ENCODE assay signal across 9 cellular contexts in the genomic region with DNA sequence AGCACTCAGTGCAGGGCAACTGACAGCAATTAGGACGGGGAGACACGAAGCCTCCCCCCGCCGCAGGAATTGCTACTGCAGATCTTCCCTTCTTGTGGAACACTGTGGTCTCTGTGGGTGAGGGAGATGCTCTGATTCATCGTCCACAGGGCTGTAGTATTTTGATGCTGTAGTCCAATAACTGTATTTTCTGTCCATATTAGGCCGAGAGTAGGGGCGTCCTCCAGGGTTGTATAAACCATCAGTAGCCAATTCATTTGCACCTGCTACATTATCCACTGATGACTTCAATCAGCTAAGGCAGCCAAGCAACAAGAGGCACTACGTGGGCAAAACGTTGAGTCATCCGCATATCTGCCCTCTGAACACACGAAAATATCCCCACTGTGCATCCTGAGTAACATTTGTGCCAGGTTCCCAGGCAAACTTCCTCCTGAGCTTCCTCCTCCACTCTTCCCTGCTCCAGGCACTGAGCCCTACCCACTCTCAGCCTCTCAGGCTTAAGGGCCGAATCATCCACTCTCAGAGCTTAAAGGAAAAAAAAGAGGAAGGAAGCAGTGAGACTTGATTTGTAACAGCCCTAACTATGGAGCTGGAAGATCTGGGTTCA.
DNase-seq lines count a peak whose midpoint lies in the region; ATAC-seq and TF ChIP-seq lines count a peak whose summit lies in the region.
"Had no signal": no experiment of that assay in that cellular context is flagged by ENCODE, and none has a peak within 500 bp of the region (broad histone marks: within the 10 kb centered on the region; RNA-seq: fewer than 3 reads in every experiment).

No MANE protein-coding gene starts in this region.

- H3K9me3 ChIP-seq in breast epithelium: no peaks in the 10 kb centered on the region
- no peaks in the 10 kb centered on the region for H3K9me3 ChIP-seq in T-helper 17 cell (ENCODE audit: control insufficient read depth, low read length, poor library complexity, severe bottlenecking)
- H3K9me3 ChIP-seq in heart right ventricle: no peaks in the 10 kb centered on the region
- no peaks in the 10 kb centered on the region for H3K9me3 ChIP-seq in uterus
- H3K9me3 ChIP-seq in Caco-2: no peaks in the 10 kb centered on the region

- TF ChIP-seq POLR2A in breast epithelium (IDR thresholded peaks at IDR 0.05) (no peak), uterus (IDR thresholded peaks at IDR 0.05) (no peak)

- TF ChIP-seq CTCF in MCF 10A (IDR thresholded peaks at IDR 0.05; ENCODE audit: unreplicated experiment): no peak
- no peak for TF ChIP-seq CTCF in breast epithelium (IDR thresholded peaks at IDR 0.05)
- no peak for TF ChIP-seq CTCF in heart right ventricle (IDR thresholded peaks at IDR 0.05)
- no peak for TF ChIP-seq CTCF in uterus (IDR thresholded peaks at IDR 0.05)
- no peak for TF ChIP-seq CTCF in Caco-2 (IDR thresholded peaks at IDR 0.05; ENCODE audit: insufficient read depth in 1 of 2, low read depth in 1 of 2, low read length in 1 of 2, severe bottlenecking in 1 of 2, unreplicated experiment in 1 of 2)

- DNase-seq in MCF 10A (ENCODE audit: unreplicated experiment): peak; percentile 55
- DNase-seq in breast epithelium (ENCODE audit: low spot score in 2 of 2): no peak
- DNase-seq in T-helper 17 cell: no peak
- no peak for DNase-seq in heart right ventricle
- DNase-seq in uterus: peak; percentile 40 to 46
- DNase-seq in Caco-2: no peak
- DNase-seq in DMS114 treated with DMSO at 0.1 percent for 48 hours (lab: John Stamatoyannopoulos, UW; ENCODE audit: unreplicated experiment): no peak

- H3K36me3 Mint-ChIP-seq in MCF 10A (ENCODE audit: insufficient read depth, unreplicated experiment): no peaks in the 10 kb centered on the region
- H3K36me3 Mint-ChIP-seq in T-helper 17 cell (ENCODE audit: low read depth): no peaks in the 10 kb centered on the region
- H3K36me3 Mint-ChIP-seq in Caco-2 (ENCODE audit: insufficient read depth, unreplicated experiment): no peaks in the 10 kb centered on the region
- H3K36me3 Mint-ChIP-seq: activated naive CD4-positive, alpha-beta T cell treated with anti-CD3 and anti-CD28 coated beads, Interleukin-2, amount 50 U/mL, for 24 hours had no signal

- ATAC-seq in T-helper 17 cell (no peak), heart right ventricle (peak; percentile 16 to 90 (median 48)), GM18907 (IDR thresholded peaks at IDR 0.05; ENCODE audit: unreplicated experiment) (no peak)

- intact Hi-C loops in MCF 10A (cut with micrococcal nuclease): no loop called here
- intact Hi-C loops in breast epithelium (cut with DNase I; ENCODE audit: low total_unique reads): no loop called here
- intact Hi-C loops in heart right ventricle (cut with DNase I): no loop called here
- intact Hi-C loops in uterus (cut with DNase I; ENCODE audit: low total_unique reads): no loop called here
- intact Hi-C loops in Caco-2 (cut with micrococcal nuclease; ENCODE audit: unreplicated experiment): no loop called here

- no peaks in the 10 kb centered on the region for H3K4me1 ChIP-seq in breast epithelium
- peaks cover 0 to 22% (median 10%) of the 10 kb centered on the region in 9 donors for H3K4me1 ChIP-seq in heart right ventricle
- no peaks in the 10 kb centered on the region for H3K4me1 ChIP-seq in uterus
- H3K4me1 ChIP-seq in Caco-2: no peaks in the 10 kb centered on the region

- H3K27me3 ChIP-seq in breast epithelium (no peaks in the 10 kb centered on the region), heart right ventricle (no peaks in the 10 kb centered on the region), uterus (no peaks in the 10 kb centered on the region), Caco-2 (replicated peaks; ENCODE audit: control insufficient read depth, insufficient read depth, low read length) (no peaks in the 10 kb centered on the region)

- no peak overlapping the region for H3K4me3 Mint-ChIP-seq in MCF 10A (ENCODE audit: unreplicated experiment)
- no peak overlapping the region for H3K4me3 Mint-ChIP-seq in T-helper 17 cell
- no peak overlapping the region for H3K4me3 Mint-ChIP-seq in Caco-2 (ENCODE audit: unreplicated experiment)
- H3K4me3 Mint-ChIP-seq: activated naive CD4-positive, alpha-beta T cell treated with anti-CD3 and anti-CD28 coated beads, Interleukin-2, amount 50 U/mL, for 24 hours had no signal

- H3K27ac ChIP-seq in breast epithelium (no peak overlapping the region), heart right ventricle (peak overlapping the region in 5 of 10 donors; percentile 32 to 68 (median 44)), uterus (peak overlapping the region in 1 of 2 donors; percentile 25)

- H3K4me3 ChIP-seq in breast epithelium (no peak overlapping the region), heart right ventricle (no peak overlapping the region), uterus (no peak overlapping the region), Caco-2 (ENCODE audit: low read depth, low read length) (no peak overlapping the region)

- no peaks in the 10 kb centered on the region for H3K27me3 Mint-ChIP-seq in MCF 10A (ENCODE audit: insufficient read depth, unreplicated experiment)
- H3K27me3 Mint-ChIP-seq in T-helper 17 cell: no peaks in the 10 kb centered on the region
- no peaks in the 10 kb centered on the region for H3K27me3 Mint-ChIP-seq in Caco-2 (ENCODE audit: insufficient read depth, unreplicated experiment)
- H3K27me3 Mint-ChIP-seq: activated naive CD4-positive, alpha-beta T cell treated with anti-CD3 and anti-CD28 coated beads, Interleukin-2, amount 50 U/mL, for 24 hours had no signal

- H3K9me3 Mint-ChIP-seq in MCF 10A (ENCODE audit: unreplicated experiment) (no peaks in the 10 kb centered on the region), Caco-2 (ENCODE audit: unreplicated experiment) (no peaks in the 10 kb centered on the region)

- BruUV-seq in MCF 10A (replicated peaks; lab: Mats Ljungman, UMichigan) (no TSS peak), Caco-2 (replicated peaks; lab: Mats Ljungman, UMichigan) (no TSS peak)

- H3K36me3 ChIP-seq in breast epithelium (no peaks in the 10 kb centered on the region), heart right ventricle (no peaks in the 10 kb centered on the region), uterus (no peaks in the 10 kb centered on the region), Caco-2 (ENCODE audit: control insufficient read depth, insufficient read depth, low read length) (no peaks in the 10 kb centered on the region)

- POLR2A ChIA-PET in MCF 10A (lab: Yijun Ruan, JAX): no interaction called here
- POLR2A ChIA-PET in Caco-2 (lab: Charles Lee): no interaction called here

- CTCF ChIA-PET in MCF 10A (lab: Yijun Ruan, JAX): interaction anchor here (1.5 kb wide), 1 partner anchor 85 kb away, joined by 4 read pairs; no protein-coding TSS in a partner anchor
- CTCF ChIA-PET in Caco-2 (lab: Charles Lee): interaction anchor here (0.6 kb wide), 1 partner anchor 127 kb away, joined by 4 read pairs; no protein-coding TSS in a partner anchor

- peaks cover 12% of the 10 kb centered on the region for H3K4me1 Mint-ChIP-seq in MCF 10A (ENCODE audit: insufficient read depth, unreplicated experiment)
- no peaks in the 10 kb centered on the region for H3K4me1 Mint-ChIP-seq in T-helper 17 cell
- H3K4me1 Mint-ChIP-seq in Caco-2 (ENCODE audit: low read depth, unreplicated experiment): no peaks in the 10 kb centered on the region

- WGBS in heart right ventricle, 2 donors: 62% methylated on average over 12 of the region's 12 CpGs

- no peak overlapping the region for H3K27ac Mint-ChIP-seq in MCF 10A (ENCODE audit: low read depth, unreplicated experiment)
- peak overlapping the region; percentile 14 for H3K27ac Mint-ChIP-seq in T-helper 17 cell
- no peak overlapping the region for H3K27ac Mint-ChIP-seq in Caco-2 (ENCODE audit: unreplicated experiment)
- H3K27ac Mint-ChIP-seq: activated naive CD4-positive, alpha-beta T cell treated with anti-CD3 and anti-CD28 coated beads, Interleukin-2, amount 50 U/mL, for 24 hours had no signal

Comparison
In these comparisons a context has a peak if more than half of its experiments do, and no peak if none do; other contexts are left out.
1. DNase-seq: peak in MCF 10A (single experiment) and uterus (2 of 2); none in breast epithelium (0 of 2), T-helper 17 cell (0 of 3), heart right ventricle (0 of 2), Caco-2 (0 of 2) and DMS114 treated with DMSO at 0.1 percent for 48 hours (single experiment).
2. ATAC-seq: peak in heart right ventricle (8 of 8); none in T-helper 17 cell (single experiment) and GM18907 (single experiment).